Comparison of ENCODE assay signal across 23 cellular contexts in genomic region chr2:104570259-104570658, GRCh38.
DNase-seq lines count a peak whose midpoint lies in the region; TF ChIP-seq lines count a peak whose summit lies in the region.
"Had no signal": no experiment of that assay in that cellular context is flagged by ENCODE, and none has a peak within 500 bp of the region (broad histone marks: within the 10 kb centered on the region; RNA-seq: fewer than 3 reads in every experiment).

No MANE protein-coding gene starts in this region.

- no peak overlapping the region for H2BK120ac ChIP-seq in neuronal stem cell (ENCODE audit: low read depth, low read length)

- H3K27ac Mint-ChIP-seq in progenitor cell of endocrine pancreas = no peak overlapping the region
- H3K27ac Mint-ChIP-seq: B cell; CD4-positive, alpha-beta T cell; CD8-positive, alpha-beta T cell had no signal

- H2BK5ac ChIP-seq in neuronal stem cell (ENCODE audit: low read length) = no peak overlapping the region

- TF ChIP-seq CTCF in esophagus muscularis mucosa (IDR thresholded peaks at IDR 0.05) = no peak
- TF ChIP-seq CTCF in progenitor cell of endocrine pancreas (IDR thresholded peaks at IDR 0.05; ENCODE audit: unreplicated experiment) = no peak

- H3K27me3 Mint-ChIP-seq in progenitor cell of endocrine pancreas = no peaks in the 10 kb centered on the region
- H3K27me3 Mint-ChIP-seq: B cell; CD4-positive, alpha-beta T cell had no signal

- no peaks in the 10 kb centered on the region for H3K36me3 Mint-ChIP-seq in progenitor cell of endocrine pancreas (ENCODE audit: insufficient read depth)
- H3K36me3 Mint-ChIP-seq: CD8-positive, alpha-beta T cell had no signal

- no peak overlapping the region for H2BK15ac ChIP-seq in neuronal stem cell (ENCODE audit: low read length)

- intact Hi-C loops in esophagus muscularis mucosa (cut with DNase I) = no loop called here

- no peak overlapping the region for H3K23ac ChIP-seq in neuronal stem cell (ENCODE audit: low read depth, low read length, poor library complexity)

- no peak overlapping the region for H2AK5ac ChIP-seq in neuronal stem cell (ENCODE audit: low read depth, low read length)

- H4K91ac ChIP-seq in neuronal stem cell (ENCODE audit: low read depth, low read length, poor library complexity) = no peak overlapping the region

- no peaks in the 10 kb centered on the region for H3K9me3 Mint-ChIP-seq in progenitor cell of endocrine pancreas (ENCODE audit: low read depth)
- H3K9me3 Mint-ChIP-seq: CD4-positive, alpha-beta T cell; CD8-positive, alpha-beta T cell had no signal

- H2AFZ ChIP-seq in neuronal stem cell (ENCODE audit: low read length) = peak overlapping the region; percentile 35

- H3K36me3 ChIP-seq in esophagus muscularis mucosa (no peaks in the 10 kb centered on the region), neuronal stem cell (replicated peaks in 1 of 2; ENCODE audit: control insufficient read depth in 2 of 2, insufficient read depth in 2 of 2, low read length in 2 of 2) (no peaks in the 10 kb centered on the region)
- H3K36me3 ChIP-seq: BLaER1 treated with 17β-estradiol and CSF1 and Interleukin-3, amounts not matched to agents 10 nM and 100 nM had no signal

- no peak for TF ChIP-seq EP300 in esophagus muscularis mucosa (IDR thresholded peaks at IDR 0.05)

- no peak for TF ChIP-seq POLR2A in esophagus muscularis mucosa (IDR thresholded peaks at IDR 0.05; ENCODE audit: low read depth)

- no peak overlapping the region for H3K9ac ChIP-seq in neuronal stem cell (ENCODE audit: low read depth, low read length, poor library complexity)
- H3K9ac ChIP-seq: BLaER1 treated with 17β-estradiol and CSF1 and Interleukin-3, amounts not matched to agents 10 nM and 100 nM had no signal

- DNase-seq in MV-4-11 (lab: John Stamatoyannopoulos, UW) (peak; percentile 2), esophagus muscularis mucosa (ENCODE audit: extremely low spot score) (peak; percentile 14), neuronal stem cell (ENCODE audit: low spot score) (no peak), DMS 273 treated with DMSO at 0.1 percent for 48 hours (lab: John Stamatoyannopoulos, UW) (no peak), progenitor cell of endocrine pancreas (ENCODE audit: low spot score, unreplicated experiment) (no peak), NCI-H1417 treated with DMSO at 0.1 percent for 48 hours (lab: John Stamatoyannopoulos, UW) (no peak)
- DNase-seq: AML-193; Caco-2; Calu3; CD4-positive, alpha-beta T cell; CD8-positive, alpha-beta T cell; DMS153; DMS53; DMS79; DND-41; EL; GDM1 had no signal

- H2BK12ac ChIP-seq in neuronal stem cell (ENCODE audit: low read length) = no peak overlapping the region

- no peak overlapping the region for H4K8ac ChIP-seq in neuronal stem cell (ENCODE audit: low read depth, low read length)

- H3K4ac ChIP-seq in neuronal stem cell (ENCODE audit: low read length) = no peak overlapping the region

- H3K4me2 ChIP-seq in neuronal stem cell (ENCODE audit: insufficient read depth, low read length, poor library complexity, severe bottlenecking) = no peak overlapping the region
- H3K4me2 ChIP-seq: A549; BLaER1 treated with 17β-estradiol and CSF1 and Interleukin-3, amounts not matched to agents 10 nM and 100 nM had no signal

- no peak overlapping the region for H3K18ac ChIP-seq in neuronal stem cell (ENCODE audit: low read length)

- H3K4me3 ChIP-seq in esophagus muscularis mucosa = no peak overlapping the region
- no peak overlapping the region for H3K4me3 ChIP-seq in neuronal stem cell (ENCODE audit: low read length in 2 of 2)
- H3K4me3 ChIP-seq: A549; BLaER1 treated with 17β-estradiol and CSF1 and Interleukin-3, amounts not matched to agents 10 nM and 100 nM; GM12878 had no signal

- H3K79me1 ChIP-seq in neuronal stem cell (ENCODE audit: low read depth, low read length) = no peaks in the 10 kb centered on the region

- H3K9me3 ChIP-seq in esophagus muscularis mucosa = no peaks in the 10 kb centered on the region
- no peaks in the 10 kb centered on the region for H3K9me3 ChIP-seq in neuronal stem cell (replicated peaks in 1 of 2; ENCODE audit: control insufficient read depth in 2 of 2, insufficient read depth in 1 of 2, low read depth in 1 of 2, low read length in 2 of 2)
- H3K9me3 ChIP-seq: A549; BLaER1 treated with 17β-estradiol and CSF1 and Interleukin-3, amounts not matched to agents 10 nM and 100 nM; Caco-2 had no signal

- H3K4me1 ChIP-seq in esophagus muscularis mucosa (no peaks in the 10 kb centered on the region), neuronal stem cell (ENCODE audit: control insufficient read depth in 2 of 2, insufficient read depth in 1 of 2, low read depth in 1 of 2, low read length in 2 of 2) (peaks cover 0 to 3% of the 10 kb centered on the region in 2 donors)
- H3K4me1 ChIP-seq: A549, Caco-2 had no signal

- no peak overlapping the region for H3K14ac ChIP-seq in neuronal stem cell (ENCODE audit: low read length)

- no peaks in the 10 kb centered on the region for H3K4me1 Mint-ChIP-seq in progenitor cell of endocrine pancreas (ENCODE audit: low read depth)
- H3K4me1 Mint-ChIP-seq: B cell had no signal

- H3K27ac ChIP-seq in esophagus muscularis mucosa (replicated peaks in 1 of 4) (no peak overlapping the region), neuronal stem cell (replicated peaks; ENCODE audit: low read length) (no peak overlapping the region)
- H3K27ac ChIP-seq: 22Rv1; A549; BLaER1 treated with 17β-estradiol and CSF1 and Interleukin-3, amounts not matched to agents 10 nM and 100 nM; C4-2B had no signal

- WGBS in esophagus muscularis mucosa = 73% methylated on average over 2 of the region's 2 CpGs
- WGBS in neuronal stem cell (ENCODE audit: extremely low coverage in 2 of 2, insufficient read length in 2 of 2, insufficient replicate concordance in 1 of 2), 2 donors = no CpG with 5 or more reads among the region's 2 CpGs

- no peak overlapping the region for H3K4me3 Mint-ChIP-seq in progenitor cell of endocrine pancreas (ENCODE audit: low read depth)
- H3K4me3 Mint-ChIP-seq: B cell; CD4-positive, alpha-beta T cell; CD8-positive, alpha-beta T cell had no signal

- H3K27me3 ChIP-seq in esophagus muscularis mucosa (no peaks in the 10 kb centered on the region), neuronal stem cell (ENCODE audit: control insufficient read depth in 3 of 3, insufficient read depth in 3 of 3, low read depth in 1 of 3, low read length in 3 of 3) (no peaks in the 10 kb centered on the region)
- H3K27me3 ChIP-seq: BLaER1 treated with 17β-estradiol and CSF1 and Interleukin-3, amounts not matched to agents 10 nM and 100 nM had no signal

Comparison
In these comparisons a context has a peak if more than half of its experiments do, and no peak if none do; other contexts are left out.
1. DNase-seq: peak in MV-4-11 (single experiment) and esophagus muscularis mucosa (single experiment); none in neuronal stem cell (single experiment), DMS 273 treated with DMSO at 0.1 percent for 48 hours (single experiment), progenitor cell of endocrine pancreas (single experiment) and NCI-H1417 treated with DMSO at 0.1 percent for 48 hours (single experiment).